In the genomic region with DNA sequence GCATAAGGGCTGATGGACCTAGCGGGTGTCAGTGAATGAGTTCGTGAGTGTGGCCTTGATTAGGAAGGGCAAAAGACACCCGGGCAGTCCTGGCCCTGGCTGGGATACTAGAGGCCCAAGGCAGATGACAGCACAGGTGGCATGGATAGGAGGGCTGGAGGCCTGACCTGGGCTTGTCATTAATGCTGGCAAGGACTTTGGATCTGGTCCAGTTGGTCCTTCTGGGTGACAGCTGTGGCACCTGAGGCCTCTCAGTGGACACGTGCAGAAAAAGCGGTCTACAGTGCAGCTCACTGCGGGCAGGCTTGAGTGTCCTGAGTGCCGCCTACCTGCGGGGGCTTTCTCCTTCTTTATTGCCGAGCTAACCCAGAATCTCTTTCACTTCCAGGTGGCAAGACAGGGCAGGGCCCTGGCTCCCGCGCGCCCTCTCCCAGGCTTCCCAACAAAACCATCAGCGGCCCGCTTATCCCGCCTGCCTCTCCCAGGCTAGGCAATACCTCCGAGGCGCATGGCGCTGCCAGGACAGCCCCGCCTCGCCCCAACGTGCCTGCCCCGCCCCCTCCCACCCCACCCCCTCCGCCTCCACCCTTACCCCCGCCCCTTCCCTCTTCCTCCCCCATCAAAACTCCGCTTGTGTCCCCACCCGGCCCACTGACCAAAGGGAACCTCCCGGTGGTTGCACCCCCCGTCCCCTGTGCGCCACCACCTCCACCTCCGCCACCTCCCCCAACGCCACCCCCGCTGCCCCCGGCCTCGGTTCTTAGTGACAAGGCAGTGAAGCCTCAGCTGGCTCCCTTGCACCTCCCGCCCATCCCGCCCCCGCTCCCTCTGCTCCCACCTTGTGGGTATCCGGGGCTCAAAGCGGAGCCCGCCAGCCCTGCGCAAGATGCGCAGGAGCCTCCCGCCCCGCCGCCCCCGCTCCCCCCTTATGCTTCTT, we compare ENCODE assay signal across 11 cellular contexts.
DNase-seq lines count a peak whose midpoint lies in the region; ATAC-seq and TF ChIP-seq lines count a peak whose summit lies in the region.
"Had no signal": no experiment of that assay in that cellular context is flagged by ENCODE, and none has a peak within 500 bp of the region (broad histone marks: within the 10 kb centered on the region; RNA-seq: fewer than 3 reads in every experiment).

No MANE protein-coding gene starts in this region.

- H3K18ac ChIP-seq in neuronal stem cell (ENCODE audit: low read length): peak overlapping the region; percentile 21

- no peaks in the 10 kb centered on the region for H3K27me3 ChIP-seq in CD8-positive, alpha-beta T cell (ENCODE audit: insufficient read depth, low read length)
- H3K27me3 ChIP-seq in esophagus muscularis mucosa (no peaks in the 10 kb centered on the region), neuronal stem cell (ENCODE audit: control insufficient read depth in 3 of 3, insufficient read depth in 3 of 3, low read depth in 1 of 3, low read length in 3 of 3) (peaks cover 0 to 65% (median 0%) of the 10 kb centered on the region in 3 experiments), MG63 (no peaks in the 10 kb centered on the region)

- POLR2A ChIA-PET in CD8-positive, alpha-beta T cell (lab: Charles Lee): no interaction called here

- DNase-seq in CD8-positive, alpha-beta T cell: peak in 1 of 7 experiments; percentile 8
- DNase-seq in NCI-H2227 (lab: John Stamatoyannopoulos, UW; ENCODE audit: unreplicated experiment) (peak; percentile 75), esophagus muscularis mucosa (ENCODE audit: extremely low spot score) (peak; percentile 90), neuronal stem cell (ENCODE audit: low spot score) (no peak), NCI-H187 (lab: John Stamatoyannopoulos, UW) (no peak), MG63 (no peak), AG08396 (ENCODE audit: low spot score) (no peak), kidney tubule cell (ENCODE audit: low spot score) (no peak)
- DNase-seq: Caco-2; stimulated activated CD4-positive, alpha-beta T cell treated with anti-CD3 and anti-CD28 coated beads, Interleukin-4, amount 100 ng/mL, for 24 hours had no signal

- no peaks in the 10 kb centered on the region for H3K9me3 ChIP-seq in CD8-positive, alpha-beta T cell (ENCODE audit: low read length)
- no peaks in the 10 kb centered on the region for H3K9me3 ChIP-seq in esophagus muscularis mucosa
- no peaks in the 10 kb centered on the region for H3K9me3 ChIP-seq in neuronal stem cell (replicated peaks in 1 of 2; ENCODE audit: control insufficient read depth in 2 of 2, insufficient read depth in 1 of 2, low read depth in 1 of 2, low read length in 2 of 2)
- no peaks in the 10 kb centered on the region for H3K9me3 ChIP-seq in MG63
- H3K9me3 ChIP-seq: Caco-2 had no signal

- H2AK5ac ChIP-seq in neuronal stem cell (ENCODE audit: low read depth, low read length): no peak overlapping the region

- no peak overlapping the region for H2BK12ac ChIP-seq in neuronal stem cell (ENCODE audit: low read length)

- 27% methylated on average over 21 of the region's 46 CpGs for WGBS in esophagus muscularis mucosa
- no CpG with 5 or more reads among the region's 46 CpGs for WGBS in neuronal stem cell (ENCODE audit: extremely low coverage in 2 of 2, insufficient read length in 2 of 2, insufficient replicate concordance in 1 of 2), 2 donors

- H3K4me1 Mint-ChIP-seq in CD8-positive, alpha-beta T cell (ENCODE audit: low read depth): peaks cover 9% of the 10 kb centered on the region

- no peak overlapping the region for H3K14ac ChIP-seq in neuronal stem cell (ENCODE audit: low read length)

- peak overlapping the region; percentile 15 for H2BK15ac ChIP-seq in neuronal stem cell (ENCODE audit: low read length)

- no peaks in the 10 kb centered on the region for H3K79me1 ChIP-seq in neuronal stem cell (ENCODE audit: low read depth, low read length)

- H3K9me3 Mint-ChIP-seq in CD8-positive, alpha-beta T cell: no peaks in the 10 kb centered on the region

- no peak for TF ChIP-seq POLR2A in esophagus muscularis mucosa (IDR thresholded peaks at IDR 0.05; ENCODE audit: low read depth)

- no peak overlapping the region for H2BK120ac ChIP-seq in neuronal stem cell (ENCODE audit: low read depth, low read length)

- H3K9ac ChIP-seq in neuronal stem cell (ENCODE audit: low read depth, low read length, poor library complexity): no peak overlapping the region

- no peaks in the 10 kb centered on the region for H3K36me3 ChIP-seq in CD8-positive, alpha-beta T cell (ENCODE audit: insufficient read depth, low read length)
- H3K36me3 ChIP-seq in esophagus muscularis mucosa (no peaks in the 10 kb centered on the region), neuronal stem cell (replicated peaks in 1 of 2; ENCODE audit: control insufficient read depth in 2 of 2, insufficient read depth in 2 of 2, low read length in 2 of 2) (peaks cover 0 to 2% of the 10 kb centered on the region in 2 donors), MG63 (no peaks in the 10 kb centered on the region)

- H4K91ac ChIP-seq in neuronal stem cell (ENCODE audit: low read depth, low read length, poor library complexity): no peak overlapping the region

- H3K4me3 Mint-ChIP-seq in CD8-positive, alpha-beta T cell: peak overlapping the region; percentile 56

- TF ChIP-seq EP300 in esophagus muscularis mucosa (IDR thresholded peaks at IDR 0.05): no peak

- peaks cover 9% of the 10 kb centered on the region for H3K27me3 Mint-ChIP-seq in CD8-positive, alpha-beta T cell (ENCODE audit: low read depth)

- no peak overlapping the region for H2AFZ ChIP-seq in neuronal stem cell (ENCODE audit: low read length)

- H3K4me1 ChIP-seq in CD8-positive, alpha-beta T cell (ENCODE audit: insufficient read depth, low read length): peaks cover 15% of the 10 kb centered on the region
- H3K4me1 ChIP-seq in esophagus muscularis mucosa: peaks cover 3 to 23% (median 17%) of the 10 kb centered on the region in 4 donors
- peaks cover 0 to 10% of the 10 kb centered on the region in 2 donors for H3K4me1 ChIP-seq in neuronal stem cell (ENCODE audit: control insufficient read depth in 2 of 2, insufficient read depth in 1 of 2, low read depth in 1 of 2, low read length in 2 of 2)
- H3K4me1 ChIP-seq: Caco-2 had no signal

- H4K8ac ChIP-seq in neuronal stem cell (ENCODE audit: low read depth, low read length): no peak overlapping the region

- ATAC-seq in CD8-positive, alpha-beta T cell: no peak
- ATAC-seq: Right ventricle myocardium inferior had no signal

- H3K4me3 ChIP-seq in CD8-positive, alpha-beta T cell (ENCODE audit: low read depth, low read length): no peak overlapping the region
- H3K4me3 ChIP-seq in esophagus muscularis mucosa (peak overlapping the region; percentile 49 to 55 (median 51)), neuronal stem cell (ENCODE audit: low read length in 2 of 2) (peak overlapping the region in 1 of 2 donors; percentile 58), MG63 (no peak overlapping the region)

- CTCF ChIA-PET in CD8-positive, alpha-beta T cell (lab: Charles Lee): interaction anchor here (1.0 kb wide), 1 partner anchor 178 kb away, joined by 4 read pairs; no protein-coding TSS in a partner anchor

- no peaks in the 10 kb centered on the region for H3K36me3 Mint-ChIP-seq in CD8-positive, alpha-beta T cell

- peak overlapping the region; percentile 72 for H3K4me2 ChIP-seq in neuronal stem cell (ENCODE audit: insufficient read depth, low read length, poor library complexity, severe bottlenecking)

- H2BK5ac ChIP-seq in neuronal stem cell (ENCODE audit: low read length): no peak overlapping the region

- no peak overlapping the region for H3K27ac Mint-ChIP-seq in CD8-positive, alpha-beta T cell

- TF ChIP-seq CTCF in CD8-positive, alpha-beta T cell (IDR thresholded peaks at IDR 0.05): no peak
- no peak for TF ChIP-seq CTCF in esophagus muscularis mucosa (IDR thresholded peaks at IDR 0.05)

- H3K23ac ChIP-seq in neuronal stem cell (ENCODE audit: low read depth, low read length, poor library complexity): no peak overlapping the region

- H3K27ac ChIP-seq in CD8-positive, alpha-beta T cell (ENCODE audit: low read depth, low read length): no peak overlapping the region
- H3K27ac ChIP-seq in esophagus muscularis mucosa (replicated peaks in 1 of 4): no peak overlapping the region
- H3K27ac ChIP-seq in neuronal stem cell (replicated peaks; ENCODE audit: low read length): no peak overlapping the region

- intact Hi-C loops in CD8-positive, alpha-beta T cell (cut with DNase I, micrococcal nuclease): no loop called here
- intact Hi-C loops in esophagus muscularis mucosa (cut with DNase I): no loop called here

- no peak overlapping the region for H3K4ac ChIP-seq in neuronal stem cell (ENCODE audit: low read length)

Comparison
In these comparisons a context has a peak if more than half of its experiments do, and no peak if none do; other contexts are left out.
1. DNase-seq: peak in NCI-H2227 (single experiment) and esophagus muscularis mucosa (single experiment); none in neuronal stem cell (single experiment), NCI-H187 (0 of 2), MG63 (single experiment), AG08396 (single experiment) and kidney tubule cell (single experiment).
2. H3K4me3 ChIP-seq: peak in esophagus muscularis mucosa (4 of 4); none in CD8-positive, alpha-beta T cell (single experiment) and MG63 (single experiment).